ENCODE assay signal across 6 cellular contexts in genomic region chr4:138501614-138502013, GRCh38.
"Had no signal": no experiment of that assay in that cellular context is flagged by ENCODE, and none has a peak within 500 bp of the region (broad histone marks: within the 10 kb centered on the region; RNA-seq: fewer than 3 reads in every experiment).

No MANE protein-coding gene starts in this region.

- DNase-seq: GM23248, GOT3, H7, H9, HCEC 1CT, HFFc6 had no signal
